13 cellular contexts compared by ENCODE assay signal in genomic region chr17:80811181-80812105, GRCh38.
DNase-seq lines count a peak whose midpoint lies in the region; ATAC-seq and TF ChIP-seq lines count a peak whose summit lies in the region.
"Had no signal": no experiment of that assay in that cellular context is flagged by ENCODE, and none has a peak within 500 bp of the region (broad histone marks: within the 10 kb centered on the region; RNA-seq: fewer than 3 reads in every experiment).

No MANE protein-coding gene starts in this region.

- peaks cover 28% of the 10 kb centered on the region for H3K9me3 Mint-ChIP-seq in activated CD4-positive, alpha-beta T cell treated with anti-CD3 and anti-CD28 coated beads, Interleukin-2, amount 10 ng/mL, durations not matched to agents 7 days and 5 days

- H3K27me3 Mint-ChIP-seq in activated CD4-positive, alpha-beta T cell treated with anti-CD3 and anti-CD28 coated beads, Interleukin-2, amount 10 ng/mL, durations not matched to agents 7 days and 5 days, result no peaks in the 10 kb centered on the region
- H3K27me3 Mint-ChIP-seq in T-helper 17 cell, result no peaks in the 10 kb centered on the region

- 66 to 76% (median 74%) methylated on average over 21 of the region's 21 CpGs for WGBS in spleen, 5 donors

- no peak for TF ChIP-seq POLR2A in spleen (IDR thresholded peaks at IDR 0.05)

- peaks cover 0 to 33% (median 0%) of the 10 kb centered on the region in 6 donors for H3K36me3 ChIP-seq in spleen
- H3K36me3 ChIP-seq: thoracic aorta had no signal

- intact Hi-C loops in spleen (cut with DNase I; ENCODE audit: low total_unique reads), result no loop called here

- peaks cover 82% of the 10 kb centered on the region for H3K36me3 Mint-ChIP-seq in activated CD4-positive, alpha-beta T cell treated with anti-CD3 and anti-CD28 coated beads, Interleukin-2, amount 10 ng/mL, durations not matched to agents 7 days and 5 days (ENCODE audit: low read depth)
- peaks cover 7% of the 10 kb centered on the region for H3K36me3 Mint-ChIP-seq in T-helper 17 cell (ENCODE audit: low read depth)

- no peak overlapping the region for H3K4me3 Mint-ChIP-seq in activated CD4-positive, alpha-beta T cell treated with anti-CD3 and anti-CD28 coated beads, Interleukin-2, amount 10 ng/mL, durations not matched to agents 7 days and 5 days
- H3K4me3 Mint-ChIP-seq in T-helper 17 cell, result peak overlapping the region; percentile 13

- H3K4me3 ChIP-seq in coronary artery (no peak overlapping the region), spleen (no peak overlapping the region)
- H3K4me3 ChIP-seq: body of pancreas, thoracic aorta had no signal

- peak; percentile 78 for ATAC-seq in T-helper 17 cell
- no peak for ATAC-seq in GM18511 (IDR thresholded peaks at IDR 0.05; ENCODE audit: unreplicated experiment)
- no peak for ATAC-seq in HG02763 (IDR thresholded peaks at IDR 0.05; ENCODE audit: unreplicated experiment)
- ATAC-seq: body of pancreas had no signal

- POLR2A ChIA-PET in activated CD4-positive, alpha-beta T cell treated with anti-CD3 and anti-CD28 coated beads, Interleukin-2, amount 10 ng/mL, durations not matched to agents 7 days and 5 days (lab: Charles Lee), result interaction anchor here (0.6 kb wide), 1 partner anchor 603 kb away, joined by 10 read pairs; no protein-coding TSS in a partner anchor

- H3K27ac ChIP-seq in coronary artery, result no peak overlapping the region
- H3K27ac ChIP-seq in spleen, result peak overlapping the region in 1 of 8 donors; percentile 40
- H3K27ac ChIP-seq: body of pancreas, thoracic aorta had no signal

- no peaks in the 10 kb centered on the region for H3K9me3 ChIP-seq in T-helper 17 cell (ENCODE audit: control insufficient read depth, low read length, poor library complexity, severe bottlenecking)
- H3K9me3 ChIP-seq in spleen, result peaks cover 6 to 15% (median 12%) of the 10 kb centered on the region in 8 donors
- H3K9me3 ChIP-seq: body of pancreas, thoracic aorta had no signal

- TF ChIP-seq CTCF in coronary artery (IDR thresholded peaks at IDR 0.05) (no peak), spleen (IDR thresholded peaks at IDR 0.05 in 8 of 11, conservative IDR thresholded peaks at IDR 0.05 in 3 of 11) (no peak)

- H3K27me3 ChIP-seq in spleen (replicated peaks in 1 of 7), result no peaks in the 10 kb centered on the region
- H3K27me3 ChIP-seq: body of pancreas had no signal

- H3K4me1 Mint-ChIP-seq in activated CD4-positive, alpha-beta T cell treated with anti-CD3 and anti-CD28 coated beads, Interleukin-2, amount 10 ng/mL, durations not matched to agents 7 days and 5 days, result peaks cover 67% of the 10 kb centered on the region
- H3K4me1 Mint-ChIP-seq in T-helper 17 cell, result peaks cover 31% of the 10 kb centered on the region

- CTCF ChIA-PET in activated CD4-positive, alpha-beta T cell treated with anti-CD3 and anti-CD28 coated beads, Interleukin-2, amount 10 ng/mL, durations not matched to agents 7 days and 5 days (lab: Charles Lee), result interaction anchor here (1.0 to 1.3 kb wide), 2 partner anchors 45 to 69 kb away, joined by 3 read pairs; no protein-coding TSS in a partner anchor

- peak; percentile 51 for DNase-seq in activated CD4-positive, alpha-beta T cell treated with anti-CD3 and anti-CD28 coated beads, Interleukin-2, amount 10 ng/mL, durations not matched to agents 7 days and 5 days
- DNase-seq in activated CD4-positive, alpha-beta T cell treated with anti-CD3 and anti-CD28 coated beads for 48 hours, result no peak
- DNase-seq in T-helper 17 cell (no peak), coronary artery (ENCODE audit: low spot score) (peak; percentile 58), spleen (peak; percentile 38), germinal center (ENCODE audit: low spot score) (no peak)
- DNase-seq: kidney glomerular epithelial cell, NCI-H1105, NCI-H446 treated with DMSO at 0.1 percent for 48 hours had no signal

- peak overlapping the region; percentile 96 for H3K27ac Mint-ChIP-seq in activated CD4-positive, alpha-beta T cell treated with anti-CD3 and anti-CD28 coated beads, Interleukin-2, amount 10 ng/mL, durations not matched to agents 7 days and 5 days
- peak overlapping the region; percentile 89 for H3K27ac Mint-ChIP-seq in T-helper 17 cell

- peaks cover 0 to 12% (median 0%) of the 10 kb centered on the region in 6 donors for H3K4me1 ChIP-seq in spleen
- H3K4me1 ChIP-seq: body of pancreas had no signal

Comparison
In these comparisons a context has a peak if more than half of its experiments do, and no peak if none do; other contexts are left out.
1. DNase-seq: peak in activated CD4-positive, alpha-beta T cell treated with anti-CD3 and anti-CD28 coated beads, Interleukin-2, amount 10 ng/mL, durations not matched to agents 7 days and 5 days (single experiment), coronary artery (single experiment) and spleen (single experiment); none in activated CD4-positive, alpha-beta T cell treated with anti-CD3 and anti-CD28 coated beads for 48 hours (single experiment), T-helper 17 cell (0 of 3) and germinal center (single experiment).